In genomic region chr6:127515794-127516675, GRCh38 we compare ENCODE assay signal across 1 cellular context.
A peak's percentile ranks its signal among the peaks of the same experiment; 100 is the strongest.
TF ChIP-seq lines count a peak whose summit lies in the region.

No MANE protein-coding gene starts in this region.

TF ChIP-seq in WTC11, 78 proteins besides CTCF, POLR2A, EP300 and RAD21 (continued from another document):
- TF ChIP-seq AFF4 (CRISPR knock-in tag; IDR thresholded peaks at IDR 0.05; ENCODE audit: borderline replicate concordance) (no peak), NR2C2 (CRISPR knock-in tag; IDR thresholded peaks at IDR 0.05) (no peak), ZNF425 (CRISPR knock-in tag; conservative IDR thresholded peaks at IDR 0.05) (no peak), NR3C1 (CRISPR knock-in tag; conservative IDR thresholded peaks at IDR 0.05; ENCODE audit: low read depth) (no peak), TCF7 (CRISPR knock-in tag; IDR thresholded peaks at IDR 0.05; ENCODE audit: low read depth) (0 out of 2 replicates have a peak, but pooled peaks have one; percentile 53), E2F4 (CRISPR knock-in tag; IDR thresholded peaks at IDR 0.05; ENCODE audit: borderline replicate concordance, low read depth) (no peak; the same call in 1 of the 2 replicates), MXD4 (CRISPR knock-in tag; IDR thresholded peaks at IDR 0.05; ENCODE audit: borderline replicate concordance) (no peak), ZNF138 (CRISPR knock-in tag; conservative IDR thresholded peaks at IDR 0.05) (no peak), ZNF532 (CRISPR knock-in tag; IDR thresholded peaks at IDR 0.05; ENCODE audit: borderline replicate concordance) (no peak), ZNF232 (CRISPR knock-in tag; IDR thresholded peaks at IDR 0.05) (no peak), TEAD4 (CRISPR knock-in tag; IDR thresholded peaks at IDR 0.05) (no peak), ZBTB21 (CRISPR knock-in tag; IDR thresholded peaks at IDR 0.05; ENCODE audit: borderline replicate concordance) (no peak), ZSCAN18 (CRISPR knock-in tag; IDR thresholded peaks at IDR 0.05) (no peak), ZMAT4 (CRISPR knock-in tag; IDR thresholded peaks at IDR 0.05) (no peak), SMAD3 (CRISPR knock-in tag; IDR thresholded peaks at IDR 0.05; ENCODE audit: borderline replicate concordance) (no peak), ZBTB43 (CRISPR knock-in tag; IDR thresholded peaks at IDR 0.05) (peak; percentile 75; the same call in 1 of the 2 replicates), TP53 (CRISPR knock-in tag; IDR thresholded peaks at IDR 0.05) (no peak), USF1 (CRISPR knock-in tag; IDR thresholded peaks at IDR 0.05) (no peak), MLX (CRISPR knock-in tag; IDR thresholded peaks at IDR 0.05) (no peak), NFYB (CRISPR knock-in tag; conservative IDR thresholded peaks at IDR 0.05; ENCODE audit: low read depth) (peak; percentile 31), EMX1 (CRISPR knock-in tag; IDR thresholded peaks at IDR 0.05) (no peak), ZNF121 (CRISPR knock-in tag; IDR thresholded peaks at IDR 0.05) (no peak), GTF2I (CRISPR knock-in tag; conservative IDR thresholded peaks at IDR 0.05) (no peak), KAT7 (CRISPR knock-in tag; IDR thresholded peaks at IDR 0.05; ENCODE audit: borderline replicate concordance) (no peak), E2F1 (CRISPR knock-in tag; IDR thresholded peaks at IDR 0.05) (no peak), MAX (CRISPR knock-in tag; IDR thresholded peaks at IDR 0.05) (0 out of 2 replicates have a peak, but pooled peaks have one; percentile 50), JAZF1 (CRISPR knock-in tag; IDR thresholded peaks at IDR 0.05) (no peak), FOXK1 (CRISPR knock-in tag; IDR thresholded peaks at IDR 0.05) (peak; percentile 72; the same call in 1 of the 2 replicates)
